8 cellular contexts compared by ENCODE assay signal in the genomic region with DNA sequence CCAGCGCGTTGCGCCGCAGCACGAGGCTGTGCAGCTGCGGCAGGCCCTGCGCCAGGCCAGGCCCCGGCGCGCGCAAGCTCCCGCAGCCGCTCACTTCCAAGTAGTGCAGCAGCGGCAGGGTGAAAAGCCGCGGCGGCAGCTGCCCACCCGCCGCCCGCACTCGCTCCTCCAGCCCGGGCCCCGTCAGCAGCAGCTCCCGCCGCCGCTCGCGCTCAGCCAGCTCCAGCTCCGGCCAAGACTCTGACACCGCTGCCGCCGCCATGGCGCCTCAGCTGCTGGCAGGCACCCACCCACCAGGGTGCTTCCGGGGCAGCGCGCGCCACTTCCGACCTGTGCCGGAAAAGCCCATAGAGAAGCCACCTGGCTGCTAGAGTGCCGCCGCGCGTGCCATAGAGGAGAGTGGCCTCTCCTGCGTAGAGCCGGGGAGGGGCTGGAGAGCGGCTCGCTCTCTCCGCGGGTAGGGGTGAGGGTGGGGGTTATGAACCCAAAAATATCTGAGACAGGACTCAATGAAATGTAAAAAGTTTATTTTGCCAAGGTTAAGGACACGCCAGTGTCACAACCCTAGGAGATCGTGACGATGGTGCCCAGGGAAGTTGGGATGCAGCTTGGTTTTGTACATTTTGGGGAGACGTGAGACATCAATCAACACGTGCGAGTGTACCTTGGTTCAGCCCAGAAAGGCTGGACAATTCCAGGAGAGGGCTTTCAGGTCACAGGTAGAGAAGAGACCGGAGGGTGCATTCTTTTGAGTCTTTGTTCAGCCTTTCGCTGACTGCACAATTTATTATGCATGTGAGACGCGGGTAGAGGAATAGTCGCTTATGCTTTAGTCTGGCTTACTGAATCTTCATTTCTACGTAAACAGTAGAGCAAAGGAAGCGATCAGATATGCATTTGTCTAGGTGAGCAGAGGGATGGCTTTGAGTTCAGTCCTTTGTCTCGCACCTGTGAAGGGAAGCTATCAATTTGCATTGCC. TPM values are rescaled to one million over a fixed set of nuclear protein-coding genes. Genes with fewer than 3 reads are reported as not detected.
DNase-seq lines count a peak whose midpoint lies in the region; ATAC-seq and TF ChIP-seq lines count a peak whose summit lies in the region.

A gene (minus strand): TSS at position 284 of the 979 bp plus-strand sequence. CDS start 22 bp downstream, at position 262.

- DNase-seq in DMS 273 (lab: John Stamatoyannopoulos, UW; ENCODE audit: unreplicated experiment) (peak; percentile 97), PC-9 (peak; percentile 78 to 89), activated T-cell treated with anti-CD3 and anti-CD28 coated beads for 48 hours (ENCODE audit: low read depth) (peak; percentile 93), epithelial cell of prostate (ENCODE audit: low read depth, low spot score) (peak; percentile 59), mucosa of gallbladder (ENCODE audit: low spot score) (peak; percentile 95)
- peak; percentile 92 for DNase-seq in stimulated activated CD8-positive, alpha-beta memory T cell treated with anti-CD3 and anti-CD28 coated beads, Interleukin-4, amount 100 ng/mL, for 24 hours (ENCODE audit: low read depth)

- H3K4me1 ChIP-seq in HUES6 (ENCODE audit: control insufficient read depth, insufficient read depth, low read length) (peaks cover 20% of the 10 kb centered on the region), PC-9 (replicated peaks; ENCODE audit: insufficient read depth) (peaks cover 19% of the 10 kb centered on the region)

- H2AFZ ChIP-seq in PC-9, result peak within 1 kb of the TSS; percentile 92

- H3K27me3 ChIP-seq in HUES6 (ENCODE audit: control insufficient read depth, insufficient read depth, low read length) (no peaks in the 10 kb centered on the region), PC-9 (ENCODE audit: insufficient read depth, low read depth) (0 out of 2 replicates have a peak, but pooled peaks cover 3% of the 10 kb centered on the region)

- CTCF ChIA-PET in PC-9 (lab: Charles Lee), result interaction anchor here (0.8 kb wide), 1 partner anchor 88 kb away, joined by 4 read pairs; no protein-coding TSS in a partner anchor

- intact Hi-C loops in PC-9 (cut with micrococcal nuclease; ENCODE audit: unreplicated experiment), result loop anchor here (5.0 to 10.0 kb wide), 2 partner anchors 108 to 344 kb away; a partner anchor contains a TSS

- H3F3A ChIP-seq in PC-9 (ENCODE audit: insufficient read depth, low read depth), result no peaks in the 10 kb centered on the region

- POLR2A ChIA-PET in PC-9 (lab: Charles Lee; ENCODE audit: unreplicated experiment), result interaction anchor here (0.6 kb wide), 1 partner anchor 363 kb away, joined by 3 read pairs; no protein-coding TSS in a partner anchor

- H3K9ac ChIP-seq in HUES6 (ENCODE audit: low read length), result peak within 1 kb of the TSS; percentile 87

- peaks cover 41% of the 10 kb centered on the region for H3K79me2 ChIP-seq in PC-9 (ENCODE audit: low read depth)

- no TSS peak for BruUV-seq in PC-9 (replicated peaks; lab: Mats Ljungman, UMichigan)

- H3K27ac ChIP-seq in HUES6 (ENCODE audit: low read depth, low read length), result peak within 1 kb of the TSS; percentile 78
- H3K27ac ChIP-seq in PC-9, result no peak within 1 kb of the TSS
- peak within 1 kb of the TSS; percentile 33 for H3K27ac ChIP-seq in epithelial cell of prostate

- ATAC-seq in GM21447 (IDR thresholded peaks at IDR 0.05; ENCODE audit: unreplicated experiment), result peak; percentile 95

- peak within 1 kb of the TSS; percentile 86 for H3K4me2 ChIP-seq in PC-9

- H3K9me2 ChIP-seq in PC-9 (ENCODE audit: insufficient read depth), result no peaks in the 10 kb centered on the region

- H3K36me3 ChIP-seq in HUES6 (ENCODE audit: control insufficient read depth, insufficient read depth, low read length) (0 out of 2 replicates have a peak, but pooled peaks cover 5% of the 10 kb centered on the region), PC-9 (ENCODE audit: low read depth) (no peaks in the 10 kb centered on the region; the same call in 1 of the 2 replicates)

- no peak for TF ChIP-seq CTCF in PC-9 (conservative IDR thresholded peaks at IDR 0.05)

- H3K4me3 ChIP-seq in HUES6 (ENCODE audit: low read depth, low read length), result peak within 1 kb of the TSS; percentile 89
- peak within 1 kb of the TSS; percentile 81 for H3K4me3 ChIP-seq in PC-9

- H3K9me3 ChIP-seq in HUES6 (ENCODE audit: control insufficient read depth, insufficient read depth, low read depth, low read length), result no peaks in the 10 kb centered on the region; the same call in 1 of the 2 replicates
- no peaks in the 10 kb centered on the region for H3K9me3 ChIP-seq in PC-9 (ENCODE audit: insufficient read depth, low read depth)

- H4K20me1 ChIP-seq in PC-9 (ENCODE audit: insufficient read depth), result peaks cover 27% of the 10 kb centered on the region

RNA-seq across cellular contexts. Expression of the gene that starts here (rescaled TPM):
- 34.2 and 35.5 TPM in 2 replicates for total RNA-seq in PC-9 (2021)
- total RNA-seq in mucosa of gallbladder, result 43.2 TPM
